ENCODE assay signal across 8 cellular contexts in genomic region chr19:35648017-35648961, GRCh38. TPM values are rescaled to one million over a fixed set of nuclear protein-coding genes. Genes with fewer than 3 reads are reported as not detected.
A peak's percentile ranks its signal among the peaks of the same experiment; 100 is the strongest.
DNase-seq lines count a peak whose midpoint lies in the region; ATAC-seq and TF ChIP-seq lines count a peak whose summit lies in the region.

TSS of gene COX6B1 (plus strand) at chr19:35648323. CDS start at chr19:35651244, 2,921 bp downstream.

- H3K27me3 Mint-ChIP-seq in activated T-helper 2 cell treated with anti-CD3 and anti-CD28 coated beads, Interferon-gamma antibody, Interleukin-2, Interleukin-4, amounts not matched to agents 10 μg/mL and 5 μg/mL and 100 μg/mL, durations not matched to agents 14 hours and 24 hours and 36 hours (ENCODE audit: low read depth), result no peaks in the 10 kb centered on the region
- no peaks in the 10 kb centered on the region for H3K27me3 Mint-ChIP-seq in natural killer cell (ENCODE audit: low read depth in 2 of 2)

- H4K20me1 ChIP-seq in DOHH2 (ENCODE audit: control insufficient read depth, insufficient read depth, low read depth, low read length), result peaks cover 3% of the 10 kb centered on the region; the same call in 1 of the 2 replicates

- H3K4me1 ChIP-seq in DOHH2 (ENCODE audit: control insufficient read depth, low read length) (peaks cover 40% of the 10 kb centered on the region), RWPE2 (ENCODE audit: insufficient read depth, poor library complexity, severe bottlenecking) (no peaks in the 10 kb centered on the region)

- no peaks in the 10 kb centered on the region for H3K9me2 ChIP-seq in DOHH2 (replicated peaks; ENCODE audit: control insufficient read depth, low read length)

- intact Hi-C loops in activated T-helper 2 cell treated with anti-CD3 and anti-CD28 coated beads, Interferon-gamma antibody, Interleukin-2, Interleukin-4, amounts not matched to agents 10 μg/mL and 5 μg/mL and 100 μg/mL, durations not matched to agents 14 hours and 24 hours and 36 hours (cut with micrococcal nuclease), result loop anchor here (5.0 to 10.0 kb wide), 3 partner anchors 94 to 467 kb away; partner anchors contain the start of genes IGFLR1, OVOL3, POLR2I and TBCB
- intact Hi-C loops in natural killer cell (cut with micrococcal nuclease), result loop anchor here (1.0 to 2.0 kb wide), 2 partner anchors 20 to 97 kb away; partner anchors contain the start of genes PSENEN and U2AF1L4

- DNase-seq in H4 (ENCODE audit: low spot score) (peak; percentile 100), LoVo (ENCODE audit: low spot score) (peak; percentile 98), RWPE2 (ENCODE audit: low spot score) (peak; percentile 93), fibroblast of mammary gland (ENCODE audit: low read depth) (peak; percentile 95), natural killer cell (peak; percentile 85)
- peak; percentile 93 for DNase-seq in activated T-helper 2 cell treated with anti-CD3 and anti-CD28 coated beads, Interferon-gamma antibody, Interleukin-2, Interleukin-4, amounts not matched to agents 10 μg/mL and 5 μg/mL and 100 μg/mL, durations not matched to agents 14 hours and 24 hours and 36 hours (ENCODE audit: low spot score)
- peak; percentile 95 for DNase-seq in stimulated activated naive CD4-positive, alpha-beta T cell treated with Interleukin-2 at 50 U/mL for 16 hours (lab: John Stamatoyannopoulos, UW)

- peak within 1 kb of the TSS; percentile 38 for H3K27ac ChIP-seq in DOHH2 (ENCODE audit: low read depth, low read length)
- H3K27ac ChIP-seq in RWPE2 (ENCODE audit: poor library complexity, severe bottlenecking), result peak within 1 kb of the TSS; percentile 44

- H3K36me3 ChIP-seq in DOHH2 (ENCODE audit: control insufficient read depth, low read length) (peaks cover 28% of the 10 kb centered on the region), RWPE2 (ENCODE audit: low read depth) (peaks cover 36% of the 10 kb centered on the region)

- TF ChIP-seq CTCF in DOHH2 (IDR thresholded peaks at IDR 0.05; ENCODE audit: low read depth, low read length, poor library complexity, severe bottlenecking) (no peak), RWPE2 (IDR thresholded peaks at IDR 0.05; ENCODE audit: poor library complexity, severe bottlenecking) (no peak), fibroblast of mammary gland (conservative IDR thresholded peaks at IDR 0.05; ENCODE audit: control insufficient read depth, insufficient read depth, low read depth, low read length) (no peak), natural killer cell (IDR thresholded peaks at IDR 0.05) (no peak)

- H3K27ac Mint-ChIP-seq in activated T-helper 2 cell treated with anti-CD3 and anti-CD28 coated beads, Interferon-gamma antibody, Interleukin-2, Interleukin-4, amounts not matched to agents 10 μg/mL and 5 μg/mL and 100 μg/mL, durations not matched to agents 14 hours and 24 hours and 36 hours, result peak within 1 kb of the TSS; percentile 71
- peak within 1 kb of the TSS; percentile 96 to 97 for H3K27ac Mint-ChIP-seq in natural killer cell

- H3K4me3 Mint-ChIP-seq in activated T-helper 2 cell treated with anti-CD3 and anti-CD28 coated beads, Interferon-gamma antibody, Interleukin-2, Interleukin-4, amounts not matched to agents 10 μg/mL and 5 μg/mL and 100 μg/mL, durations not matched to agents 14 hours and 24 hours and 36 hours (ENCODE audit: low read depth), result peak within 1 kb of the TSS; percentile 96
- peak within 1 kb of the TSS; percentile 95 for H3K4me3 Mint-ChIP-seq in natural killer cell

- peaks cover 28% of the 10 kb centered on the region for H3K36me3 Mint-ChIP-seq in activated T-helper 2 cell treated with anti-CD3 and anti-CD28 coated beads, Interferon-gamma antibody, Interleukin-2, Interleukin-4, amounts not matched to agents 10 μg/mL and 5 μg/mL and 100 μg/mL, durations not matched to agents 14 hours and 24 hours and 36 hours (ENCODE audit: low read depth)
- no peaks in the 10 kb centered on the region for H3K36me3 Mint-ChIP-seq in natural killer cell

- H3K4me3 ChIP-seq in DOHH2 (ENCODE audit: low read length) (peak within 1 kb of the TSS; percentile 90), RWPE2 (ENCODE audit: severe bottlenecking) (peak within 1 kb of the TSS; percentile 69), fibroblast of mammary gland (ENCODE audit: control insufficient read depth, low read depth, low read length) (peak within 1 kb of the TSS; percentile 95)

- H3K27me3 ChIP-seq in DOHH2 (ENCODE audit: control insufficient read depth, low read length) (no peaks in the 10 kb centered on the region), RWPE2 (ENCODE audit: insufficient read depth, poor library complexity, severe bottlenecking) (no peaks in the 10 kb centered on the region)

- peaks cover 7% of the 10 kb centered on the region for H3F3A ChIP-seq in DOHH2 (ENCODE audit: control insufficient read depth, insufficient read depth)

- no peaks in the 10 kb centered on the region for H3K9me3 ChIP-seq in DOHH2 (ENCODE audit: control insufficient read depth, insufficient read depth, low read length)
- no peaks in the 10 kb centered on the region for H3K9me3 ChIP-seq in RWPE2 (ENCODE audit: severe bottlenecking)

- peaks cover 17% of the 10 kb centered on the region for H3K4me1 Mint-ChIP-seq in activated T-helper 2 cell treated with anti-CD3 and anti-CD28 coated beads, Interferon-gamma antibody, Interleukin-2, Interleukin-4, amounts not matched to agents 10 μg/mL and 5 μg/mL and 100 μg/mL, durations not matched to agents 14 hours and 24 hours and 36 hours (ENCODE audit: low read depth)
- peaks cover 24 to 42% of the 10 kb centered on the region in 2 donors for H3K4me1 Mint-ChIP-seq in natural killer cell

- peaks cover 35% of the 10 kb centered on the region for H3K79me2 ChIP-seq in DOHH2 (ENCODE audit: control insufficient read depth, low read length)

- H3K9me3 Mint-ChIP-seq in activated T-helper 2 cell treated with anti-CD3 and anti-CD28 coated beads, Interferon-gamma antibody, Interleukin-2, Interleukin-4, amounts not matched to agents 10 μg/mL and 5 μg/mL and 100 μg/mL, durations not matched to agents 14 hours and 24 hours and 36 hours, result no peaks in the 10 kb centered on the region
- no peaks in the 10 kb centered on the region for H3K9me3 Mint-ChIP-seq in natural killer cell

- ATAC-seq in RWPE2 (ENCODE audit: low read depth) (peak; percentile 75), natural killer cell (peak; percentile 74 to 85 (median 75))

- H3K4me2 ChIP-seq in DOHH2 (ENCODE audit: low read length), result peak within 1 kb of the TSS; percentile 96

RNA-seq across cellular contexts. Expression of gene COX6B1, which starts in this region (rescaled TPM):
- total RNA-seq in H4 (2014; rRNA removed; shearing (Covaris generic)), result 1,937 and 2,103 TPM in 2 replicates
- 431 and 461 TPM in 2 replicates for total RNA-seq in activated T-helper 2 cell treated with anti-CD3 and anti-CD28 coated beads, Interferon-gamma antibody, Interleukin-2, Interleukin-4, amounts not matched to agents 10 μg/mL and 5 μg/mL and 100 μg/mL, durations not matched to agents 14 hours and 24 hours and 36 hours
- 100 to 1,000 TPM; 213 to 247 (median 215) TPM for total RNA-seq in natural killer cell

Comparison
In these comparisons a context has a peak if more than half of its experiments do, and no peak if none do; other contexts are left out.
1. Peak in every context shown above with its lines: DNase-seq, ATAC-seq, H3K4me3 ChIP-seq and H3K27ac ChIP-seq.